ENCODE assay signal across 30 cellular contexts in the genomic region with DNA sequence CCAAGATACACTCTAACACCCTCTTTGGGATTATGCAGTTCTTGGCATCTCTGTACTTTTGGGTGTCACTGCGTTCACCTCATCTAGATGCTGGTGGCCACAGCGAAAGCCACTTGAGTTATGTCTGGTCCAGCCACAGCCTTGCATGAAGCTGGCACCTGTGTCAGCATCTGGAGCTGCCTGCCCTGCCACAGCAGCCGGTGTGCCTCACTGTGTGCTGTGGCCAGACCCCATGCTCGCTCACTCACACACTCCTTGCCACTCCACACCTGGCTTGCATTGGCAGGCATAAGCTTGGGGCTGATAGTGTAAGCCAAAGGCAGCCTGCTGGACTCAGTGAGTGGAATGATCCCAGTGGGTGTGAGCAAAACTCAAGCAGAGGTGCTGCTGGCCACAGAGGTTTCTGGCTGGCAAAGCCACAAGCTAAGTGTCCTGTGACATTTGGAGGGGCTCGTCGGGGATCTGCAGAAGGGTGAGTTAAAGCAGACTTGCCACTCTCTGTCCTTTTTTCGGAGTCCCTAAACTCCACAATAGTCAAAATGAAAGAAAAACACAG.
"Had no signal": no experiment of that assay in that cellular context is flagged by ENCODE, and none has a peak within 500 bp of the region (broad histone marks: within the 10 kb centered on the region; RNA-seq: fewer than 3 reads in every experiment).

No MANE protein-coding gene starts in this region.

- H3K4me3 Mint-ChIP-seq: activated CD4-positive, alpha-beta memory T cell treated with anti-CD3 and anti-CD28 coated beads, Interleukin-2, amount 10 ng/mL, durations not matched to agents 7 days and 5 days; activated CD4-positive, alpha-beta T cell treated with anti-CD3 and anti-CD28 coated beads, Interleukin-2, amount 10 ng/mL, durations not matched to agents 7 days and 5 days; activated naive CD8-positive, alpha-beta T cell; activated T-cell treated with anti-CD3 and anti-CD28 coated beads, Interleukin-2, amount 50 U/mL, for 4 hours; activated T-helper 17 cell treated with anti-CD3 and anti-CD28 coated beads, Interleukin-2, amount 50 U/mL, for 72 hours; central memory CD8-positive, alpha-beta T cell; effector memory CD8-positive, alpha-beta T cell; WTC11 had no signal

- H3K27ac Mint-ChIP-seq: activated CD4-positive, alpha-beta memory T cell treated with anti-CD3 and anti-CD28 coated beads, Interleukin-2, amount 10 ng/mL, durations not matched to agents 7 days and 5 days; activated CD4-positive, alpha-beta T cell treated with anti-CD3 and anti-CD28 coated beads, Interleukin-2, amount 10 ng/mL, durations not matched to agents 7 days and 5 days; activated naive CD8-positive, alpha-beta T cell; activated T-helper 17 cell treated with anti-CD3 and anti-CD28 coated beads, Interleukin-2, amount 50 U/mL, for 72 hours; effector memory CD8-positive, alpha-beta T cell; WTC11 had no signal

- ATAC-seq: activated T-cell treated with anti-CD3 and anti-CD28 coated beads, Interleukin-2, amount 50 U/mL, for 4 hours; activated T-helper 17 cell treated with anti-CD3 and anti-CD28 coated beads, Interleukin-2, amount 50 U/mL, for 72 hours; effector memory CD8-positive, alpha-beta T cell; foreskin keratinocyte; gastrocnemius medialis; WTC11 had no signal

- H3K27ac ChIP-seq: brain microvascular endothelial cell, esophagus muscularis mucosa, foreskin keratinocyte, gastrocnemius medialis, VCaP had no signal

- H3K27me3 ChIP-seq: brain microvascular endothelial cell, esophagus muscularis mucosa, foreskin keratinocyte, gastrocnemius medialis had no signal

- H3K36me3 ChIP-seq: brain microvascular endothelial cell, esophagus muscularis mucosa, gastrocnemius medialis had no signal

- H3K4me3 ChIP-seq: esophagus muscularis mucosa, gastrocnemius medialis had no signal

- H3K9me3 ChIP-seq: gastrocnemius medialis had no signal

- H3K27me3 Mint-ChIP-seq: activated CD4-positive, alpha-beta memory T cell treated with anti-CD3 and anti-CD28 coated beads, Interleukin-2, amount 10 ng/mL, durations not matched to agents 7 days and 5 days; activated CD4-positive, alpha-beta T cell treated with anti-CD3 and anti-CD28 coated beads, Interleukin-2, amount 10 ng/mL, durations not matched to agents 7 days and 5 days; activated naive CD8-positive, alpha-beta T cell; activated T-helper 17 cell treated with anti-CD3 and anti-CD28 coated beads, Interleukin-2, amount 50 U/mL, for 72 hours; central memory CD8-positive, alpha-beta T cell; effector memory CD8-positive, alpha-beta T cell had no signal

- H3K4me1 ChIP-seq: esophagus muscularis mucosa, foreskin keratinocyte, gastrocnemius medialis had no signal

- H3K4me1 Mint-ChIP-seq: activated CD4-positive, alpha-beta memory T cell treated with anti-CD3 and anti-CD28 coated beads, Interleukin-2, amount 10 ng/mL, durations not matched to agents 7 days and 5 days; activated CD4-positive, alpha-beta T cell treated with anti-CD3 and anti-CD28 coated beads, Interleukin-2, amount 10 ng/mL, durations not matched to agents 7 days and 5 days; activated T-helper 17 cell treated with anti-CD3 and anti-CD28 coated beads, Interleukin-2, amount 50 U/mL, for 72 hours; central memory CD8-positive, alpha-beta T cell; WTC11 had no signal

- DNase-seq: activated CD4-positive, alpha-beta memory T cell treated with anti-CD3 and anti-CD28 coated beads, Interleukin-2, amount 10 ng/mL, durations not matched to agents 7 days and 5 days; activated CD4-positive, alpha-beta T cell treated with anti-CD3 and anti-CD28 coated beads for 1 hour; activated CD4-positive, alpha-beta T cell treated with anti-CD3 and anti-CD28 coated beads for 4 hours; activated CD4-positive, alpha-beta T cell treated with anti-CD3 and anti-CD28 coated beads, Interleukin-2, amount 10 ng/mL, durations not matched to agents 7 days and 5 days; activated CD4-positive, alpha-beta T cell treated with anti-CD3 and anti-CD28 coated beads, Interleukin-2, amount 50 U/mL, for 4 hours; activated CD8-positive, alpha-beta memory T cell treated with anti-CD3 and anti-CD28 coated beads, Interleukin-2, amount 50 U/mL, for 48 hours; activated effector memory CD4-positive, alpha-beta T cell treated with Interleukin-2 at 50 U/mL for 16 hours; activated gamma-delta T cell treated with Interleukin-2 at 50 U/mL for 16 hours; activated naive CD4-positive, alpha-beta T cell treated with anti-CD3 and anti-CD28 coated beads, Interleukin-2, amount 50 U/mL, for 16 hours; activated naive CD4-positive, alpha-beta T cell treated with Interleukin-2 at 50 U/mL for 16 hours; activated T-cell treated with anti-CD3 and anti-CD28 coated beads for 4 hours; activated T-cell treated with anti-CD3 and anti-CD28 coated beads, Interleukin-2, amount 50 U/mL, for 4 hours; amniotic stem cell; anterior cingulate cortex; brain microvascular endothelial cell; cortex of kidney; dermis blood vessel endothelial cell; effector CD4-positive, alpha-beta T cell; effector memory CD8-positive, alpha-beta T cell; erythroblast; foreskin keratinocyte; gastrocnemius medialis; glutamatergic neuron; T-helper 2 cell had no signal

- H3K36me3 Mint-ChIP-seq: activated naive CD8-positive, alpha-beta T cell had no signal
